29 cellular contexts compared by ENCODE assay signal in the genomic region with DNA sequence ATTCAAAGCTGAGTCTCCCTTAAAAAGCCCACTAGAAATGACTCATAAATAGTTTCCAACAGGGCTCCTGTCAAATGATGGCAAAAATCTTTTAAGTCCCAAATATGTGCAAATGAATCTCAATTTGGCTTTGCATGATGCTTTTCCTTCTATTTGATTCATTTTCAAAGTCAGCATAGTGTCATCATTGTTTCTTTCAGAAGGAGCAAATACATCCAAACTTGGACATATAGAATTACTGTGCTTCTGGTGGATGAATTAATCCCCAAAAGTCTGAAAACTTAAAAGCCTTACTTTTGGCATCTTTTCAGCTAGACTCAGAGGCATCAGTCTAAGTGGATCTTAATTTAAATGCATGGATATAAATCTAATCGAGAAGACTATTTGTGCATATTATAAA.
DNase-seq lines count a peak whose midpoint lies in the region; ATAC-seq, FAIRE-seq and TF ChIP-seq lines count a peak whose summit lies in the region.
"Had no signal": no experiment of that assay in that cellular context is flagged by ENCODE, and none has a peak within 500 bp of the region (broad histone marks: within the 10 kb centered on the region; RNA-seq: fewer than 3 reads in every experiment).

No MANE protein-coding gene starts in this region.

- no peak for TF ChIP-seq CTCF in SK-N-SH (IDR thresholded peaks at IDR 0.05)
- TF ChIP-seq CTCF in nephron (IDR thresholded peaks at IDR 0.05; ENCODE audit: unreplicated experiment in 3 of 3) = no peak

- H3K79me1 ChIP-seq in mesenchymal stem cell (replicated peaks; ENCODE audit: low read length, poor library complexity, severe bottlenecking) = no peaks in the 10 kb centered on the region

- no peak for TF ChIP-seq RAD21 in SK-N-SH (IDR thresholded peaks at IDR 0.05; ENCODE audit: low read length)

- peaks cover 2% of the 10 kb centered on the region for H3K9me3 Mint-ChIP-seq in nephron

- H3K9ac ChIP-seq in SK-N-SH (no peak overlapping the region), mesenchymal stem cell (ENCODE audit: low read length) (no peak overlapping the region)
- H3K9ac ChIP-seq: BLaER1 treated with 17β-estradiol and CSF1 and Interleukin-3, amounts not matched to agents 10 nM and 100 nM had no signal

- H3K9me2 ChIP-seq in SK-N-SH = no peaks in the 10 kb centered on the region

- no peaks in the 10 kb centered on the region; a peak in 3 of 4 replicates for H3K4me1 ChIP-seq in SK-N-SH (ENCODE audit: control insufficient read depth in 1 of 2, insufficient read depth in 2 of 2, low read depth in 1 of 2, low read length in 1 of 2)
- H3K4me1 ChIP-seq in mesenchymal stem cell (ENCODE audit: control insufficient read depth, insufficient read depth, low read depth, low read length) = no peaks in the 10 kb centered on the region
- H3K4me1 ChIP-seq in SJCRH30 = no peaks in the 10 kb centered on the region
- H3K4me1 ChIP-seq: BLaER1 treated with 17β-estradiol and CSF1 and Interleukin-3, amounts not matched to agents 10 nM and 100 nM had no signal

- no peaks in the 10 kb centered on the region for H3K79me2 ChIP-seq in SK-N-SH (ENCODE audit: insufficient read depth)

- H3K9me3 ChIP-seq in SK-N-SH (no peaks in the 10 kb centered on the region), mesenchymal stem cell (ENCODE audit: control insufficient read depth, low read length) (no peaks in the 10 kb centered on the region), SJCRH30 (replicated peaks) (no peaks in the 10 kb centered on the region)
- H3K9me3 ChIP-seq: BLaER1 treated with 17β-estradiol and CSF1 and Interleukin-3, amounts not matched to agents 10 nM and 100 nM had no signal

- no peak overlapping the region for H2BK12ac ChIP-seq in mesenchymal stem cell (ENCODE audit: low read length in 2 of 2)

- CTCF ChIA-PET in SK-N-SH (lab: Yijun Ruan, JAX) = no interaction called here

- WGBS in SK-N-SH (ENCODE audit: low lambda C conversion rate) = 4% methylated on average over 1 of the region's 1 CpG
- WGBS in mesenchymal stem cell = 100% methylated on average over 1 of the region's 1 CpG

- no peak for DNase-seq in H54 (ENCODE audit: insufficient read length, low spot score)
- no peak for DNase-seq in SK-N-SH
- DNase-seq in mesenchymal stem cell = peak; percentile 3
- no peak for DNase-seq in NAMALWA (ENCODE audit: low spot score)
- no peak for DNase-seq in NCI-H146 (lab: John Stamatoyannopoulos, UW)
- DNase-seq in SJCRH30 = no peak
- DNase-seq: 8988T; AML-193; CD4-positive, alpha-beta memory T cell; CD4-positive, CD25-positive, alpha-beta regulatory T cell; CD8-positive, alpha-beta memory T cell; COR-L47; DMS 273 treated with DMSO at 0.1 percent for 48 hours; DMS153; DMS53; DMS79; DND-41; EL; GDM1 had no signal

- no peak overlapping the region for H2BK120ac ChIP-seq in mesenchymal stem cell (ENCODE audit: low read depth, low read length)

- H2BK5ac ChIP-seq in mesenchymal stem cell (ENCODE audit: low read depth, low read length, poor library complexity, severe bottlenecking) = no peak overlapping the region

- FAIRE-seq in H54 (lab: Jason Lieb, UNC) = peak; percentile 11
- FAIRE-seq: A204.1, GM12878, GM12892, GM18507, GM19239 had no signal

- no peak overlapping the region for H3K4me3 ChIP-seq in SK-N-SH (ENCODE audit: low read depth in 2 of 2, low read length in 1 of 2)
- H3K4me3 ChIP-seq in mesenchymal stem cell (ENCODE audit: insufficient read depth in 1 of 2, low read depth in 1 of 2, low read length in 2 of 2) = no peak overlapping the region
- H3K4me3 ChIP-seq in SJCRH30 = no peak overlapping the region
- H3K4me3 ChIP-seq: BLaER1 treated with 17β-estradiol and CSF1 and Interleukin-3, amounts not matched to agents 10 nM and 100 nM; GM12878 had no signal

- no peak overlapping the region for H2BK15ac ChIP-seq in mesenchymal stem cell (ENCODE audit: low read depth, poor library complexity, severe bottlenecking)

- H3K27ac ChIP-seq in SK-N-SH (ENCODE audit: low read depth in 2 of 2, low read length in 1 of 2) (no peak overlapping the region; a peak in 1 of 4 replicates), mesenchymal stem cell (ENCODE audit: low read length, poor library complexity, severe bottlenecking) (no peak overlapping the region), SJCRH30 (no peak overlapping the region)
- H3K27ac ChIP-seq: BLaER1 treated with 17β-estradiol and CSF1 and Interleukin-3, amounts not matched to agents 10 nM and 100 nM; C4-2B had no signal

- H3K4ac ChIP-seq in mesenchymal stem cell (ENCODE audit: low read depth in 1 of 2, low read length in 2 of 2) = no peak overlapping the region

- H3K4me2 ChIP-seq in SK-N-SH (no peak overlapping the region), mesenchymal stem cell (ENCODE audit: low read length, poor library complexity, severe bottlenecking) (no peak overlapping the region)
- H3K4me2 ChIP-seq: BLaER1 treated with 17β-estradiol and CSF1 and Interleukin-3, amounts not matched to agents 10 nM and 100 nM had no signal

- TF ChIP-seq POLR2A in H54 (IDR thresholded peaks at IDR 0.05; ENCODE audit: low read depth, low read length) = no peak

- POLR2A ChIA-PET in SK-N-SH (lab: Yijun Ruan, JAX) = no interaction called here

- no peak for ATAC-seq in GM18867 (IDR thresholded peaks at IDR 0.05; ENCODE audit: unreplicated experiment)
- ATAC-seq: GM12878 had no signal

- H4K20me1 ChIP-seq in SK-N-SH (ENCODE audit: insufficient read depth) = no peaks in the 10 kb centered on the region
- H4K20me1 ChIP-seq: BLaER1 treated with 17β-estradiol and CSF1 and Interleukin-3, amounts not matched to agents 10 nM and 100 nM had no signal

- no peak overlapping the region for H3K4me3 Mint-ChIP-seq in nephron
- H3K4me3 Mint-ChIP-seq: B cell; CD4-positive, CD25-positive, alpha-beta regulatory T cell; CD8-positive, alpha-beta memory T cell had no signal

- H3K27me3 ChIP-seq in SK-N-SH (ENCODE audit: insufficient read depth) (no peaks in the 10 kb centered on the region), mesenchymal stem cell (ENCODE audit: control insufficient read depth in 1 of 2, insufficient read depth in 1 of 2, low read length in 2 of 2) (no peaks in the 10 kb centered on the region), SJCRH30 (no peaks in the 10 kb centered on the region)
- H3K27me3 ChIP-seq: BLaER1 treated with 17β-estradiol and CSF1 and Interleukin-3, amounts not matched to agents 10 nM and 100 nM had no signal

- H3K14ac ChIP-seq in mesenchymal stem cell (ENCODE audit: low read length in 2 of 2) = no peak overlapping the region

- no peak overlapping the region for H2AK5ac ChIP-seq in mesenchymal stem cell (ENCODE audit: low read length, severe bottlenecking)

- peaks cover 21% of the 10 kb centered on the region for H3K4me1 Mint-ChIP-seq in nephron
- H3K4me1 Mint-ChIP-seq: B cell; CD4-positive, alpha-beta memory T cell; CD8-positive, alpha-beta memory T cell had no signal

- no peak for TF ChIP-seq EP300 in SK-N-SH (IDR thresholded peaks at IDR 0.05; ENCODE audit: borderline replicate concordance in 1 of 2, low read depth in 1 of 2, low read length in 1 of 2)

- H4K8ac ChIP-seq in mesenchymal stem cell (ENCODE audit: low read length) = no peak overlapping the region

- no peak overlapping the region for H4K91ac ChIP-seq in mesenchymal stem cell (ENCODE audit: low read length)

- no peak overlapping the region for H3K23ac ChIP-seq in mesenchymal stem cell (ENCODE audit: low read length in 2 of 2)

- H3K36me3 Mint-ChIP-seq in nephron (ENCODE audit: low read depth) = no peaks in the 10 kb centered on the region
- H3K36me3 Mint-ChIP-seq: CD4-positive, alpha-beta memory T cell; CD4-positive, CD25-positive, alpha-beta regulatory T cell; CD8-positive, alpha-beta memory T cell had no signal

- H3K18ac ChIP-seq in mesenchymal stem cell (ENCODE audit: low read depth in 1 of 2, low read length in 2 of 2) = no peak overlapping the region

- H3F3A ChIP-seq in SK-N-SH (replicated peaks; ENCODE audit: insufficient read depth) = no peaks in the 10 kb centered on the region

- H3K27ac Mint-ChIP-seq in nephron = peak overlapping the region in 2 of 3 experiments; percentile 35 to 49
- H3K27ac Mint-ChIP-seq: B cell; CD4-positive, alpha-beta memory T cell; CD4-positive, CD25-positive, alpha-beta regulatory T cell had no signal

- H2AFZ ChIP-seq in SK-N-SH (ENCODE audit: low read depth) = no peak overlapping the region; the same call in 1 of the 2 replicates
- no peak overlapping the region for H2AFZ ChIP-seq in mesenchymal stem cell (ENCODE audit: low read depth, low read length)

- no peaks in the 10 kb centered on the region for H3K36me3 ChIP-seq in SK-N-SH (replicated peaks in 1 of 2; ENCODE audit: control insufficient read depth in 1 of 2, insufficient read depth in 2 of 2, low read length in 1 of 2)
- H3K36me3 ChIP-seq in mesenchymal stem cell (ENCODE audit: control insufficient read depth in 1 of 2, insufficient read depth in 2 of 2, low read depth in 1 of 2, low read length in 2 of 2) = no peaks in the 10 kb centered on the region
- H3K36me3 ChIP-seq in SJCRH30 = no peaks in the 10 kb centered on the region
- H3K36me3 ChIP-seq: BLaER1 treated with 17β-estradiol and CSF1 and Interleukin-3, amounts not matched to agents 10 nM and 100 nM had no signal

- H3K27me3 Mint-ChIP-seq in nephron (ENCODE audit: low read depth) = no peaks in the 10 kb centered on the region
- H3K27me3 Mint-ChIP-seq: B cell; CD4-positive, alpha-beta memory T cell; CD4-positive, CD25-positive, alpha-beta regulatory T cell; CD8-positive, alpha-beta memory T cell had no signal

TF ChIP-seq in SK-N-SH, 30 proteins besides CTCF, POLR2A, EP300 and RAD21:
- TF ChIP-seq GABPA (IDR thresholded peaks at IDR 0.05; ENCODE audit: low read depth) (no peak), SMC3 (IDR thresholded peaks at IDR 0.05; ENCODE audit: low read depth, low read length) (no peak), IRF3 (IDR thresholded peaks at IDR 0.05; ENCODE audit: low read depth, low read length) (no peak), FOSL2 (IDR thresholded peaks at IDR 0.05; ENCODE audit: borderline replicate concordance, low read depth) (0 out of 2 replicates have a peak, but pooled peaks have one; percentile 15)
